Comparison of ENCODE assay signal across 17 cellular contexts in genomic region chr15:44385344-44385942, GRCh38. TPM values are rescaled to one million over a fixed set of nuclear protein-coding genes. Genes with fewer than 3 reads are reported as not detected.
A peak's percentile ranks its signal among the peaks of the same experiment; 100 is the strongest.
DNase-seq lines count a peak whose midpoint lies in the region; ATAC-seq, FAIRE-seq and TF ChIP-seq lines count a peak whose summit lies in the region.
"Had no signal": no experiment of that assay in that cellular context is flagged by ENCODE, and none has a peak within 500 bp of the region (broad histone marks: within the 10 kb centered on the region; RNA-seq: fewer than 3 reads in every experiment).

No MANE protein-coding gene starts in this region.

- H2BK120ac ChIP-seq in IMR-90 (ENCODE audit: low read depth, low read length), result peak overlapping the region; percentile 85

- H3K27ac Mint-ChIP-seq in astrocyte (ENCODE audit: unreplicated experiment), result no peak overlapping the region
- peak overlapping the region; percentile 39 for H3K27ac Mint-ChIP-seq in type B pancreatic cell
- H3K27ac Mint-ChIP-seq: activated naive CD8-positive, alpha-beta T cell treated with anti-CD3 and anti-CD28 coated beads, Interleukin-2, amount 10 ng/mL, durations not matched to agents 7 days and 5 days had no signal

- TF ChIP-seq EP300 in HepG2 (IDR thresholded peaks at IDR 0.05; ENCODE audit: low read depth in 2 of 2, low read length in 2 of 2), result no peak
- no peak for TF ChIP-seq EP300 in HepG2 (CRISPR knock-in tag; IDR thresholded peaks at IDR 0.05; ENCODE audit: borderline replicate concordance)

- no peak for TF ChIP-seq RAD21 in HepG2 (CRISPR knock-in tag; IDR thresholded peaks at IDR 0.05)
- no peak for TF ChIP-seq RAD21 in IMR-90 (IDR thresholded peaks at IDR 0.05; ENCODE audit: low read length)

- H3K27ac ChIP-seq in HepG2 (ENCODE audit: extremely low read length, insufficient read depth, low read length), result no peak overlapping the region
- H3K27ac ChIP-seq in right lobe of liver, result no peak overlapping the region
- peak overlapping the region; percentile 73; the same call in 1 of the 2 replicates for H3K27ac ChIP-seq in IMR-90 (ENCODE audit: insufficient read depth, low read length)
- peak overlapping the region; percentile 35 for H3K27ac ChIP-seq in astrocyte (ENCODE audit: low read depth, low read length)
- H3K27ac ChIP-seq: cardiac muscle cell, parathyroid adenoma had no signal

- BruUV-seq in HepG2 (replicated peaks; lab: Mats Ljungman, UMichigan), result no TSS peak
- no TSS peak for BruUV-seq in IMR-90 (replicated peaks; lab: Mats Ljungman, UMichigan)

- H3K4me1 Mint-ChIP-seq in astrocyte (ENCODE audit: low read depth, unreplicated experiment), result peaks cover 5% of the 10 kb centered on the region
- no peaks in the 10 kb centered on the region for H3K4me1 Mint-ChIP-seq in type B pancreatic cell (ENCODE audit: unreplicated experiment)

- peak overlapping the region in 1 of 2 experiments; percentile 67; a peak in 1 of 4 replicates for H4K8ac ChIP-seq in IMR-90 (ENCODE audit: low read depth in 2 of 2, low read length in 2 of 2)

- H4K20me1 ChIP-seq in HepG2 (ENCODE audit: insufficient read depth, low read length) (no peaks in the 10 kb centered on the region), IMR-90 (ENCODE audit: insufficient read depth, low read length) (no peaks in the 10 kb centered on the region), astrocyte (ENCODE audit: insufficient read depth, low read length) (no peaks in the 10 kb centered on the region)

- peak overlapping the region; percentile 67 for H3K14ac ChIP-seq in IMR-90 (replicated peaks; ENCODE audit: low read depth, low read length)

- H3K36me3 Mint-ChIP-seq in astrocyte (ENCODE audit: low read depth, unreplicated experiment), result peaks cover 7% of the 10 kb centered on the region
- H3K36me3 Mint-ChIP-seq in type B pancreatic cell, result peaks cover 17% of the 10 kb centered on the region

- dilution Hi-C loops in IMR-90 (cut with HindIII; ENCODE audit: low sequenced_read_pairs, unreplicated experiment), result no loop called here

- H3K4me3 Mint-ChIP-seq in astrocyte (ENCODE audit: unreplicated experiment) (no peak overlapping the region), type B pancreatic cell (no peak overlapping the region)
- H3K4me3 Mint-ChIP-seq: activated naive CD8-positive, alpha-beta T cell treated with anti-CD3 and anti-CD28 coated beads, Interleukin-2, amount 10 ng/mL, durations not matched to agents 7 days and 5 days had no signal

- no peaks in the 10 kb centered on the region for H3K79me2 ChIP-seq in HepG2 (ENCODE audit: insufficient read depth, low read length)
- no peaks in the 10 kb centered on the region for H3K79me2 ChIP-seq in astrocyte (ENCODE audit: insufficient read depth, low read length)
- H3K79me2 ChIP-seq: parathyroid adenoma had no signal

- 89% methylated on average over 1 of the region's 1 CpG for WGBS in HepG2 (ENCODE audit: low lambda C conversion rate)
- WGBS in right lobe of liver (ENCODE audit: insufficient coverage, low coverage, low lambda C conversion rate, missing lambda C conversion rate), result 62% methylated on average over 1 of the region's 1 CpG
- WGBS in IMR-90 (ENCODE audit: extremely low coverage in 2 of 2, insufficient read length in 1 of 2), 2 experiments, result no CpG with 5 or more reads among the region's 1 CpG

- FAIRE-seq in HepG2 (lab: Jason Lieb, UNC) (no peak), astrocyte (lab: Jason Lieb, UNC) (no peak)

- H3K4me3 ChIP-seq in HepG2 (replicated peaks in 1 of 3; ENCODE audit: insufficient read depth in 1 of 3, low read depth in 2 of 3, low read length in 3 of 3) (no peak overlapping the region), right lobe of liver (no peak overlapping the region), IMR-90 (ENCODE audit: insufficient read depth, low read depth, low read length) (no peak overlapping the region), astrocyte (ENCODE audit: insufficient read depth, low read depth, low read length) (no peak overlapping the region)
- H3K4me3 ChIP-seq: cardiac muscle cell had no signal

- ATAC-seq in HepG2, result no peak
- ATAC-seq in right lobe of liver, result no peak
- ATAC-seq in IMR-90 (ENCODE audit: low read depth), result peak; percentile 21
- ATAC-seq: left colon, Panc1 had no signal

- peak overlapping the region; percentile 71 for H3K4ac ChIP-seq in IMR-90 (ENCODE audit: low read depth, low read length)

- no peak for DNase-seq in HepG2 (ENCODE audit: low spot score)
- no peak for DNase-seq in right lobe of liver
- no peak for DNase-seq in IMR-90
- no peak for DNase-seq in astrocyte (ENCODE audit: low read depth)
- DNase-seq in type B pancreatic cell (ENCODE audit: extremely low spot score, unreplicated experiment), result no peak
- no peak for DNase-seq in posterior vena cava (ENCODE audit: low spot score)
- DNase-seq in stimulated activated CD4-positive, alpha-beta T cell treated with anti-CD3 and anti-CD28 coated beads, Interleukin-2, amount 100 ng/mL, for 24 hours, result no peak
- no peak for DNase-seq in head of caudate nucleus
- DNase-seq: activated naive CD8-positive, alpha-beta T cell treated with anti-CD3 and anti-CD28 coated beads, Interleukin-2, amount 10 ng/mL, durations not matched to agents 7 days and 5 days; effector memory CD4-positive, alpha-beta T cell; left colon; NCI-H187 treated with DMSO at 0.1 percent for 48 hours; NCI-H524; stimulated activated naive CD4-positive, alpha-beta T cell treated with Interleukin-2 at 50 U/mL for 16 hours had no signal

- H3K36me3 ChIP-seq in HepG2 (replicated peaks in 1 of 2; ENCODE audit: control insufficient read depth in 1 of 2, insufficient read depth in 2 of 2, low read length in 2 of 2), result peaks cover 2 to 4% of the 10 kb centered on the region in 2 experiments; a peak in 2 of 5 replicates
- peaks cover 0 to 5% (median 0%) of the 10 kb centered on the region in 4 donors for H3K36me3 ChIP-seq in right lobe of liver
- peaks cover 3% of the 10 kb centered on the region; the same call in 1 of the 2 replicates for H3K36me3 ChIP-seq in IMR-90 (ENCODE audit: control insufficient read depth, insufficient read depth, low read length)
- no peaks in the 10 kb centered on the region for H3K36me3 ChIP-seq in astrocyte (ENCODE audit: insufficient read depth, low read length)

- H3K9me3 Mint-ChIP-seq in astrocyte (ENCODE audit: unreplicated experiment), result no peaks in the 10 kb centered on the region
- no peaks in the 10 kb centered on the region for H3K9me3 Mint-ChIP-seq in type B pancreatic cell
- H3K9me3 Mint-ChIP-seq: activated naive CD8-positive, alpha-beta T cell treated with anti-CD3 and anti-CD28 coated beads, Interleukin-2, amount 10 ng/mL, durations not matched to agents 7 days and 5 days had no signal

- peak overlapping the region; percentile 39; the same call in 1 of the 2 replicates for H4K5ac ChIP-seq in IMR-90 (ENCODE audit: low read depth, low read length)

- peak overlapping the region; percentile 53 for H2BK5ac ChIP-seq in IMR-90 (ENCODE audit: low read depth, low read length, poor library complexity, severe bottlenecking)

- peak overlapping the region; percentile 48; the same call in 1 of the 2 replicates for H3K23ac ChIP-seq in IMR-90 (ENCODE audit: low read depth, low read length)

- H3K9ac ChIP-seq in HepG2 (ENCODE audit: insufficient read depth, low read depth, low read length), result no peak overlapping the region
- no peak overlapping the region for H3K9ac ChIP-seq in IMR-90 (ENCODE audit: low read depth, low read length)
- H3K9ac ChIP-seq in astrocyte (ENCODE audit: low read length), result no peak overlapping the region
- H3K9ac ChIP-seq: parathyroid adenoma had no signal

- peak overlapping the region; percentile 82 for H2BK20ac ChIP-seq in IMR-90 (ENCODE audit: low read depth, low read length)

- CTCF ChIA-PET in HepG2 (lab: Yijun Ruan, JAX; ENCODE audit: low intra/inter-chr PET ratio, low total read pairs) (no interaction called here), IMR-90 (lab: Yijun Ruan, JAX) (no interaction called here)

- intact Hi-C loops in HepG2 (cut with micrococcal nuclease; ENCODE audit: unreplicated experiment), result no loop called here
- intact Hi-C loops in right lobe of liver (cut with DNase I), result no loop called here
- intact Hi-C loops in IMR-90 (cut with micrococcal nuclease), result no loop called here
- intact Hi-C loops in posterior vena cava (cut with DNase I), result no loop called here
- intact Hi-C loops in head of caudate nucleus (cut with DNase I), result no loop called here

- peak overlapping the region; percentile 61 for H3K18ac ChIP-seq in IMR-90 (ENCODE audit: low read depth, low read length)

- H3K4me1 ChIP-seq in HepG2 (ENCODE audit: insufficient read depth, low read length) (0 out of 2 replicates have a peak, but pooled peaks cover 5% of the 10 kb centered on the region), right lobe of liver (no peaks in the 10 kb centered on the region), IMR-90 (ENCODE audit: control insufficient read depth, insufficient read depth, low read length) (0 out of 2 replicates have a peak, but pooled peaks cover 3% of the 10 kb centered on the region), astrocyte (ENCODE audit: insufficient read depth, low read length) (peaks cover 4% of the 10 kb centered on the region)
- H3K4me1 ChIP-seq: parathyroid adenoma had no signal

- no peaks in the 10 kb centered on the region for H3K9me3 ChIP-seq in HepG2 (ENCODE audit: low read length)
- no peaks in the 10 kb centered on the region for H3K9me3 ChIP-seq in right lobe of liver
- no peaks in the 10 kb centered on the region for H3K9me3 ChIP-seq in IMR-90 (ENCODE audit: control insufficient read depth, insufficient read depth, low read length)
- no peaks in the 10 kb centered on the region for H3K9me3 ChIP-seq in astrocyte (ENCODE audit: insufficient read depth, low read depth, low read length)

- no peak overlapping the region for H3K56ac ChIP-seq in IMR-90 (ENCODE audit: extremely low read depth, insufficient read depth, low read length)

- peaks cover 4 to 15% of the 10 kb centered on the region in 2 experiments; a peak in 3 of 4 replicates for H3K79me1 ChIP-seq in IMR-90 (ENCODE audit: low read depth in 1 of 2, low read length in 2 of 2)

- H3K27me3 Mint-ChIP-seq in astrocyte (ENCODE audit: low read depth, unreplicated experiment), result no peaks in the 10 kb centered on the region
- H3K27me3 Mint-ChIP-seq in type B pancreatic cell, result no peaks in the 10 kb centered on the region
- H3K27me3 Mint-ChIP-seq: activated naive CD8-positive, alpha-beta T cell treated with anti-CD3 and anti-CD28 coated beads, Interleukin-2, amount 10 ng/mL, durations not matched to agents 7 days and 5 days had no signal

- H3K27me3 ChIP-seq in HepG2 (ENCODE audit: control insufficient read depth in 1 of 2, insufficient read depth in 2 of 2, low read length in 2 of 2), result no peaks in the 10 kb centered on the region
- H3K27me3 ChIP-seq in right lobe of liver, result no peaks in the 10 kb centered on the region
- H3K27me3 ChIP-seq in IMR-90 (ENCODE audit: control insufficient read depth, insufficient read depth, low read length), result no peaks in the 10 kb centered on the region
- no peaks in the 10 kb centered on the region for H3K27me3 ChIP-seq in astrocyte (ENCODE audit: insufficient read depth, low read length)
- H3K27me3 ChIP-seq: cardiac muscle cell had no signal

- in situ Hi-C loops in HepG2 (cut with HindIII; ENCODE audit: extremely low pct_ligation_motif_present, low pct_unique_long_range_greater_than_20kb) (no loop called here), IMR-90 (cut with MboI; ENCODE audit: low sequenced_read_pairs) (no loop called here)

- H3K4me2 ChIP-seq in HepG2 (ENCODE audit: low read depth, low read length) (no peak overlapping the region), IMR-90 (ENCODE audit: low read depth, low read length) (no peak overlapping the region), astrocyte (ENCODE audit: low read length) (peak overlapping the region; percentile 18)

- H2BK15ac ChIP-seq in IMR-90 (ENCODE audit: low read depth, low read length), result peak overlapping the region; percentile 80; the same call in 1 of the 3 replicates

- H4K91ac ChIP-seq in IMR-90 (ENCODE audit: insufficient read depth, low read depth, low read length), result no peak overlapping the region

- no peak for TF ChIP-seq CTCF in HepG2 (CRISPR knock-in tag; IDR thresholded peaks at IDR 0.05)
- no peak for TF ChIP-seq CTCF in right lobe of liver (IDR thresholded peaks at IDR 0.05)
- no peak for TF ChIP-seq CTCF in IMR-90 (conservative IDR thresholded peaks at IDR 0.05; ENCODE audit: low read depth, low read length)
- TF ChIP-seq CTCF in astrocyte (IDR thresholded peaks at IDR 0.05; ENCODE audit: insufficient read depth, low read depth, low read length), result no peak
- TF ChIP-seq CTCF in type B pancreatic cell (conservative IDR thresholded peaks at IDR 0.05), result no peak

- no peak overlapping the region for H2AK9ac ChIP-seq in IMR-90 (replicated peaks; ENCODE audit: low read depth, low read length, poor library complexity)

- H2AK5ac ChIP-seq in IMR-90 (ENCODE audit: low read depth, low read length), result peak overlapping the region; percentile 52; the same call in 1 of the 2 replicates

- H3K9me1 ChIP-seq in IMR-90 (ENCODE audit: insufficient read depth, low read length), result peaks cover 5% of the 10 kb centered on the region; the same call in 1 of the 2 replicates

- H2AFZ ChIP-seq in HepG2 (ENCODE audit: low read length) (no peak overlapping the region), IMR-90 (replicated peaks; ENCODE audit: low read length, poor library complexity) (no peak overlapping the region), astrocyte (ENCODE audit: low read depth, low read length) (no peak overlapping the region)
- H2AFZ ChIP-seq: parathyroid adenoma had no signal

- POLR2A ChIA-PET in HepG2 (lab: Yijun Ruan, JAX) (no interaction called here), IMR-90 (lab: Charles Lee; ENCODE audit: unreplicated experiment) (no interaction called here)

- TF ChIP-seq POLR2A in HepG2 (IDR thresholded peaks at IDR 0.05; ENCODE audit: insufficient read depth in 1 of 2, low read depth in 2 of 2, low read length in 2 of 2) (no peak), right lobe of liver (IDR thresholded peaks at IDR 0.05) (no peak), IMR-90 (IDR thresholded peaks at IDR 0.05; ENCODE audit: low read depth, low read length) (no peak)

RNA-seq across cellular contexts. Expression of gene CTDSPL2, which starts 42.0 kb away (rescaled TPM):
- 56.2 and 95.2 TPM in 2 replicates for total RNA-seq in HepG2 (2016; rRNA removed; fragmentation: Illumina TruSeq; extraction: Trizol)
- 16.3 and 17.8 TPM in 2 replicates for total RNA-seq in HepG2 (2016; cell fraction: cytosol; rRNA removed; fragmentation: Illumina TruSeq; extraction: Trizol; ENCODE audit: low read depth)
- 59.2 and 94.0 TPM in 2 replicates for total RNA-seq in HepG2 (2016; cell fraction: insoluble cytoplasmic fraction; rRNA removed; fragmentation: Illumina TruSeq; extraction: Trizol)
- total RNA-seq in HepG2 (2016; cell fraction: membrane; rRNA removed; fragmentation: Illumina TruSeq; extraction: Trizol), result 31.1 and 33.8 TPM in 2 replicates
- total RNA-seq in HepG2 (2016; cell fraction: nucleus; rRNA removed; fragmentation: Illumina TruSeq; extraction: Trizol), result 64.4 and 67.2 TPM in 2 replicates
- 29.1 and 37.4 TPM in 2 replicates for polyA plus RNA-seq in HepG2 (2011; rRNA removed)
- 11.7 and 17.4 TPM in 2 replicates for polyA plus RNA-seq in HepG2 (2011; cell fraction: cytosol; rRNA removed)
- 10.9 and 15.2 TPM in 2 replicates for polyA plus RNA-seq in HepG2 (2011; cell fraction: nucleus; rRNA removed)
- 14.5 and 24.2 TPM in 2 replicates for polyA plus RNA-seq in HepG2 (2012)
- polyA plus RNA-seq in HepG2 (2016; cell fraction: cytosol; fragmentation: Illumina TruSeq; extraction: Trizol; ENCODE audit: low read depth), result 0.89 and 0.95 TPM in 2 replicates
- 31.3 and 34.8 TPM in 2 replicates for polyA plus RNA-seq in HepG2 (2016; cell fraction: insoluble cytoplasmic fraction; fragmentation: Illumina TruSeq; extraction: Trizol; ENCODE audit: low read depth)
- 4.6 TPM in 2 replicates for polyA plus RNA-seq in HepG2 (2016; cell fraction: membrane; fragmentation: Illumina TruSeq; extraction: Trizol; ENCODE audit: low read depth)
- polyA plus RNA-seq in HepG2 (2016; cell fraction: nucleus; fragmentation: Illumina TruSeq; extraction: Trizol; ENCODE audit: insufficient read depth, low read depth), result 25.9 and 28.0 TPM in 2 replicates
- 45.6 and 119 TPM in 2 replicates for polyA minus RNA-seq in HepG2 (2011; rRNA and poly(A)+ RNA removed; ENCODE audit: low replicate concordance)
- polyA minus RNA-seq in HepG2 (2011; cell fraction: cytosol; rRNA and poly(A)+ RNA removed), result 33.7 and 45.3 TPM in 2 replicates
- polyA minus RNA-seq in HepG2 (2011; cell fraction: nucleus; rRNA and poly(A)+ RNA removed), result 121 and 134 TPM in 2 replicates
- 10 to 100 TPM in 4 of 6 experiments, 1 to 10 TPM in 2; 7.6 to 26.1 (median 15.0) TPM for total RNA-seq in right lobe of liver
- 47.3 and 97.5 TPM in 2 replicates for total RNA-seq in IMR-90 (2012; rRNA removed)
- 14.9 and 17.3 TPM in 2 replicates for polyA plus RNA-seq in IMR-90 (2012; rRNA removed)
- polyA plus RNA-seq in IMR-90 (2012; cell fraction: cytosol; rRNA removed), result 1.2 and 2.7 TPM in 2 replicates
- polyA plus RNA-seq in IMR-90 (2012; cell fraction: nucleus; rRNA removed; ENCODE audit: low replicate concordance), result 1.9 and 15.1 TPM in 2 replicates
- 39.8 and 40.4 TPM in 2 replicates for total RNA-seq in astrocyte
- 46.1 and 57.9 TPM in 2 replicates for total RNA-seq in type B pancreatic cell (ENCODE audit: low replicate concordance)
- 10 to 100 TPM; 32.1 to 33.9 TPM for total RNA-seq in posterior vena cava

Comparison
In these comparisons a context has a peak if more than half of its experiments do, and no peak if none do; other contexts are left out.
1. H3K27ac ChIP-seq: peak in IMR-90 (single experiment) and astrocyte (single experiment); none in HepG2 (single experiment) and right lobe of liver (0 of 3).